ENCODE assay signal across 14 cellular contexts in genomic region chr2:1910562-1911256, GRCh38.
DNase-seq lines count a peak whose midpoint lies in the region; ATAC-seq and TF ChIP-seq lines count a peak whose summit lies in the region.
"Had no signal": no experiment of that assay in that cellular context is flagged by ENCODE, and none has a peak within 500 bp of the region (broad histone marks: within the 10 kb centered on the region; RNA-seq: fewer than 3 reads in every experiment).

No MANE protein-coding gene starts in this region.

- H3K9ac ChIP-seq in PC-3 (ENCODE audit: low read length) = no peak overlapping the region

- CTCF ChIA-PET in PC-3 (lab: Charles Lee) = no interaction called here

- no peaks in the 10 kb centered on the region for H3K9me2 ChIP-seq in PC-3 (replicated peaks; ENCODE audit: low read length)

- no peaks in the 10 kb centered on the region for H3K36me3 Mint-ChIP-seq in natural killer cell treated with Interleukin-12 subunit alpha and Interleukin-12 subunit beta and Interleukin-15 and Interleukin-18, amount 100 ng/mL, for 72 hours
- H3K36me3 Mint-ChIP-seq: activated naive CD8-positive, alpha-beta T cell; memory B cell had no signal

- H3K36me3 ChIP-seq in PC-3 (ENCODE audit: low read depth, low read length) (no peaks in the 10 kb centered on the region), spleen (no peaks in the 10 kb centered on the region)
- H3K36me3 ChIP-seq: esophagus muscularis mucosa had no signal

- DNase-seq in NCI-H510A treated with DMSO at 0.1 percent for 48 hours (lab: John Stamatoyannopoulos, UW) (peak; percentile 31), NCI-H510A (lab: John Stamatoyannopoulos, UW) (no peak), PC-3 (no peak), left ventricle myocardium superior (no peak), spleen (no peak)
- DNase-seq in stimulated activated naive CD8-positive, alpha-beta T cell treated with anti-CD3 and anti-CD28 coated beads, Interleukin-15, amount 100 ng/mL, for 72 hours = no peak
- no peak for DNase-seq in activated T-cell treated with anti-CD3 and anti-CD28 coated beads, Interleukin-2, amount 50 U/mL, for 48 hours
- DNase-seq in natural killer cell treated with Interleukin-12 subunit alpha and Interleukin-12 subunit beta and Interleukin-15 and Interleukin-18, amount 100 ng/mL, for 72 hours (ENCODE audit: low spot score) = no peak
- DNase-seq: activated CD4-positive, CD25-positive, alpha-beta regulatory T cell treated with anti-CD3 and anti-CD28 coated beads, Interleukin-2, amount 50 U/mL, for 72 hours; NCI-H1092; stimulated activated naive CD4-positive, alpha-beta T cell treated with Interleukin-2 at 50 U/mL for 16 hours had no signal

- POLR2A ChIA-PET in PC-3 (lab: Charles Lee; ENCODE audit: unreplicated experiment) = no interaction called here

- H3K4me2 ChIP-seq in PC-3 (ENCODE audit: low read length) = no peak overlapping the region

- no peaks in the 10 kb centered on the region for H4K20me1 ChIP-seq in PC-3 (ENCODE audit: low read length)

- TF ChIP-seq CTCF in PC-3 (conservative IDR thresholded peaks at IDR 0.05; ENCODE audit: low read depth, low read length) (peak; percentile 34; the same call in 1 of the 2 replicates), spleen (IDR thresholded peaks at IDR 0.05 in 8 of 11, conservative IDR thresholded peaks at IDR 0.05 in 3 of 11) (peak in 8 of 11 experiments; percentile 12 to 52 (median 31))

- H3K4me1 Mint-ChIP-seq in stimulated activated naive CD8-positive, alpha-beta T cell treated with anti-CD3 and anti-CD28 coated beads, Interleukin-15, amount 100 ng/mL, for 72 hours = no peaks in the 10 kb centered on the region
- H3K4me1 Mint-ChIP-seq in natural killer cell treated with Interleukin-12 subunit alpha and Interleukin-12 subunit beta and Interleukin-15 and Interleukin-18, amount 100 ng/mL, for 72 hours (ENCODE audit: low read depth in 2 of 2) = peaks cover 0 to 6% of the 10 kb centered on the region in 2 donors
- H3K4me1 Mint-ChIP-seq: memory B cell had no signal

- intact Hi-C loops in PC-3 (cut with micrococcal nuclease) = no loop called here
- intact Hi-C loops in left ventricle myocardium superior (cut with micrococcal nuclease) = no loop called here
- intact Hi-C loops in spleen (cut with DNase I; ENCODE audit: low total_unique reads) = no loop called here

- H3K4me1 ChIP-seq in PC-3 (ENCODE audit: insufficient read depth, low read length) (no peaks in the 10 kb centered on the region), spleen (peaks cover 0 to 17% (median 0%) of the 10 kb centered on the region in 6 donors)
- H3K4me1 ChIP-seq: esophagus muscularis mucosa had no signal

- no peak for ATAC-seq in PC-3
- peak; percentile 53 for ATAC-seq in left ventricle myocardium superior
- ATAC-seq in stimulated activated naive CD8-positive, alpha-beta T cell treated with anti-CD3 and anti-CD28 coated beads, Interleukin-15, amount 100 ng/mL, for 72 hours = no peak
- ATAC-seq in natural killer cell treated with Interleukin-12 subunit alpha and Interleukin-12 subunit beta and Interleukin-15 and Interleukin-18, amount 100 ng/mL, for 72 hours = no peak

- no peaks in the 10 kb centered on the region for H3F3A ChIP-seq in PC-3 (ENCODE audit: low read length, unreplicated experiment)

- no TSS peak for BruUV-seq in PC-3 (replicated peaks; lab: Mats Ljungman, UMichigan)

- no peaks in the 10 kb centered on the region for H3K79me2 ChIP-seq in PC-3 (ENCODE audit: low read length)

- H3K4me3 Mint-ChIP-seq in stimulated activated naive CD8-positive, alpha-beta T cell treated with anti-CD3 and anti-CD28 coated beads, Interleukin-15, amount 100 ng/mL, for 72 hours = no peak overlapping the region
- H3K4me3 Mint-ChIP-seq in natural killer cell treated with Interleukin-12 subunit alpha and Interleukin-12 subunit beta and Interleukin-15 and Interleukin-18, amount 100 ng/mL, for 72 hours = no peak overlapping the region
- H3K4me3 Mint-ChIP-seq: activated naive CD8-positive, alpha-beta T cell; memory B cell had no signal

- H3K27me3 ChIP-seq in PC-3 (ENCODE audit: low read length) (peaks cover 77% of the 10 kb centered on the region), spleen (replicated peaks in 1 of 7) (peaks cover 0 to 13% (median 0%) of the 10 kb centered on the region in 7 donors)

- no peak overlapping the region for H2AFZ ChIP-seq in PC-3 (ENCODE audit: low read length)

- no peaks in the 10 kb centered on the region for H3K27me3 Mint-ChIP-seq in stimulated activated naive CD8-positive, alpha-beta T cell treated with anti-CD3 and anti-CD28 coated beads, Interleukin-15, amount 100 ng/mL, for 72 hours
- H3K27me3 Mint-ChIP-seq in natural killer cell treated with Interleukin-12 subunit alpha and Interleukin-12 subunit beta and Interleukin-15 and Interleukin-18, amount 100 ng/mL, for 72 hours = peaks cover 18 to 21% of the 10 kb centered on the region in 2 donors

- H3K27ac Mint-ChIP-seq in stimulated activated naive CD8-positive, alpha-beta T cell treated with anti-CD3 and anti-CD28 coated beads, Interleukin-15, amount 100 ng/mL, for 72 hours = no peak overlapping the region
- H3K27ac Mint-ChIP-seq in natural killer cell treated with Interleukin-12 subunit alpha and Interleukin-12 subunit beta and Interleukin-15 and Interleukin-18, amount 100 ng/mL, for 72 hours = no peak overlapping the region
- H3K27ac Mint-ChIP-seq: activated naive CD8-positive, alpha-beta T cell; memory B cell had no signal

- no peaks in the 10 kb centered on the region for H3K9me3 ChIP-seq in PC-3 (ENCODE audit: low read length)
- H3K9me3 ChIP-seq in spleen = no peaks in the 10 kb centered on the region
- H3K9me3 ChIP-seq: esophagus muscularis mucosa had no signal

- TF ChIP-seq POLR2A in spleen (IDR thresholded peaks at IDR 0.05) = no peak

- whole genome bisulfite sequencing in spleen, 5 donors = 33 to 57% (median 51%) methylated on average over 14 of the region's 14 CpGs

- no peaks in the 10 kb centered on the region for H3K9me3 Mint-ChIP-seq in stimulated activated naive CD8-positive, alpha-beta T cell treated with anti-CD3 and anti-CD28 coated beads, Interleukin-15, amount 100 ng/mL, for 72 hours
- H3K9me3 Mint-ChIP-seq in natural killer cell treated with Interleukin-12 subunit alpha and Interleukin-12 subunit beta and Interleukin-15 and Interleukin-18, amount 100 ng/mL, for 72 hours = no peaks in the 10 kb centered on the region
- H3K9me3 Mint-ChIP-seq: memory B cell had no signal

- H3K27ac ChIP-seq in PC-3 (ENCODE audit: low read length) = no peak overlapping the region
- H3K27ac ChIP-seq in spleen = peak overlapping the region in 3 of 8 donors; percentile 0 to 46 (median 43)
- H3K27ac ChIP-seq: esophagus muscularis mucosa had no signal

- H3K4me3 ChIP-seq in PC-3 (ENCODE audit: low read length) (no peak overlapping the region), spleen (peak overlapping the region in 1 of 8 donors; percentile 25)
- H3K4me3 ChIP-seq: esophagus muscularis mucosa had no signal
